In the genomic region with DNA sequence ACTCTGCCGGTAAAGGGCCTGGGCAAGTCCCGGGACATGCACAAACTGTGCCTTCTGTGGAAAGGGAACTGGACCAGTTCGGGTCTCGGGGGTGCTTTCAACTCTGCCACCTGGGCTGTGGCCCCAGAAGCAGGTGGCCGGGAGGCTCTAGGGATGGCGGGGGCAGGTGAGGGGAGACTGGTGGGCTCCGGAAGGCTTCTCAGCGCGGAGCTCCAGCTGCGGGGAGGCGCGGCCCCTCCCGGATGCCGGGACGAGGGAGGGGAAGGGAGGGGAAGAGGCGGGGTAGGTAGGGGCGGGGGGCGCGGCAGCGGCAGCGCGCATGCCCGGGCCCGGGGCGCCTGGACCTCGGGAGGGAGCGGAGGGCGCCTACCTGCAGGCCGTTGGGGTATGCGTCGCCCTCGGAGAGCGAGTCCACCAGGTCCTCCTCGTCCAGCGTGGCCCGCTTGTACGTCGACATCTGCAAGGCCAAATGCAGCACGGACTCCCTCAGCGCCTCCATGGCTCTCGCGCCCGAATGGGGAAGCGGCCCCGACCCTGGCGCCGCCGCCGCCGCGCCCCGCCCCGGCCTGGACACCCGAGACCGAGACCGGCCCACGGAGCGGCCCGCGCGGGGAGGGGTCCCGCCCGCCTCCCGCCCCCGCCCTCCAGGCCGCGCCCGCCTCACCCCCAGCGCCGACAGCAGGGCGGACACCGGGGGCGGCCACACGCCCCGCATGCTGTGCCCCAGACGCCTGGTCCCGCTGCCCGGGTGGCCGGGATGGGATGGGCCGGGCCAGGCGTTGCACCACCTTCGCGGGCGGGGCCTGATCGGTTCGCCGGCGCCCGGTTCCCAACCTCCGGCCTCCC, we compare ENCODE assay signal across 8 cellular contexts. TPM values are rescaled to one million over a fixed set of nuclear protein-coding genes. Genes with fewer than 3 reads are reported as not detected.
DNase-seq lines count a peak whose midpoint lies in the region; ATAC-seq and TF ChIP-seq lines count a peak whose summit lies in the region.

A gene (minus strand): TSS at position 764 of the 846 bp plus-strand sequence. CDS start 49 bp downstream, at position 715.

- H3K36me3 ChIP-seq in BLaER1: no peaks in the 10 kb centered on the region
- no peaks in the 10 kb centered on the region for H3K36me3 ChIP-seq in lung (ENCODE audit: control insufficient read depth in 2 of 2, insufficient read depth in 2 of 2, low read length in 2 of 2)

- no peaks in the 10 kb centered on the region for H3K27me3 Mint-ChIP-seq in IgD-negative memory B cell

- H3K9ac ChIP-seq in BLaER1: peak within 1 kb of the TSS; percentile 80

- peaks cover 4% of the 10 kb centered on the region for H3K36me3 Mint-ChIP-seq in IgD-negative memory B cell

- intact Hi-C loops in dorsolateral prefrontal cortex (cut with DNase I): no loop called here

- H4K20me1 ChIP-seq in BLaER1: peaks cover 28% of the 10 kb centered on the region

- no peaks in the 10 kb centered on the region for H3K27me3 ChIP-seq in BLaER1
- H3K27me3 ChIP-seq in dorsolateral prefrontal cortex: no peaks in the 10 kb centered on the region
- H3K27me3 ChIP-seq in lung (ENCODE audit: control insufficient read depth, insufficient read depth): no peaks in the 10 kb centered on the region

- H3K4me1 Mint-ChIP-seq in IgD-negative memory B cell: peaks cover 37 to 55% (median 45%) of the 10 kb centered on the region in 3 donors

- H3K4me2 ChIP-seq in BLaER1: peak within 1 kb of the TSS; percentile 99

- H3K9me3 Mint-ChIP-seq in IgD-negative memory B cell: no peaks in the 10 kb centered on the region

- peak within 1 kb of the TSS; percentile 95 to 99 (median 98) for H3K27ac Mint-ChIP-seq in IgD-negative memory B cell

- no peaks in the 10 kb centered on the region for H3K9me3 ChIP-seq in BLaER1
- H3K9me3 ChIP-seq in lung (ENCODE audit: control insufficient read depth in 2 of 2, insufficient read depth in 1 of 2, low read length in 1 of 2): no peaks in the 10 kb centered on the region

- H3K27ac ChIP-seq in BLaER1 (peak within 1 kb of the TSS; percentile 78), dorsolateral prefrontal cortex (peak within 1 kb of the TSS in 47 of 59 donors; percentile 11 to 82 (median 60)), lung (ENCODE audit: low read depth in 1 of 2, low read length in 1 of 2) (peak within 1 kb of the TSS; percentile 69 to 89)

- DNase-seq in activated CD4-positive, alpha-beta T cell treated with anti-CD3 and anti-CD28 coated beads for 1 hour: peak; percentile 26
- no peak for DNase-seq in dorsolateral prefrontal cortex
- peak; percentile 54 for DNase-seq in lung (ENCODE audit: low spot score)
- peak; percentile 28 to 64 (median 52) for DNase-seq in stimulated activated naive CD4-positive, alpha-beta T cell (lab: John Stamatoyannopoulos, UW)
- DNase-seq in T1000 (lab: John Stamatoyannopoulos, UW): no peak
- DNase-seq in middle frontal gyrus (ENCODE audit: extremely low spot score, low spot score): no peak

- WGBS in lung, 2 donors: 1% methylated on average over 48 to 90 of the region's 90 CpGs

- H3K4me1 ChIP-seq in BLaER1 (peaks cover 72% of the 10 kb centered on the region), lung (ENCODE audit: control insufficient read depth in 2 of 2, insufficient read depth in 2 of 2, low read length in 2 of 2) (peaks cover 0 to 24% of the 10 kb centered on the region in 2 donors)

- peak within 1 kb of the TSS; percentile 72 for H3K4me3 ChIP-seq in BLaER1
- H3K4me3 ChIP-seq in dorsolateral prefrontal cortex: peak within 1 kb of the TSS; percentile 25 to 76 (median 62)
- peak within 1 kb of the TSS; percentile 79 for H3K4me3 ChIP-seq in lung

- ATAC-seq in lung (ENCODE audit: insufficient read depth, low FRiP score): peak; percentile 56

- TF ChIP-seq CTCF in dorsolateral prefrontal cortex (IDR thresholded peaks at IDR 0.05 in 54 of 56, conservative IDR thresholded peaks at IDR 0.05 in 2 of 56; ENCODE audit: low read depth in 1 of 56, partially characterized antibody in 56 of 56): no peak
- TF ChIP-seq CTCF in lung (IDR thresholded peaks at IDR 0.05; ENCODE audit: control extremely low read depth, extremely low read depth): no peak

- H3K4me3 Mint-ChIP-seq in IgD-negative memory B cell: peak within 1 kb of the TSS; percentile 96 to 99 (median 98)

RNA-seq across cellular contexts. Expression of the gene that starts here (rescaled TPM):
- polyA plus RNA-seq in IgD-negative memory B cell (58.6 TPM), lung (100 to 1,000 TPM in 1 of 2 donors, 10 to 100 TPM in 1; 55.7 to 104 TPM)
- total RNA-seq in dorsolateral prefrontal cortex (100 to 1,000 TPM in 2 of 120 experiments, 10 to 100 TPM in 118; 38.8 to 122 (median 62.6) TPM), lung (100 to 1,000 TPM; 105 to 129 TPM)

Comparison
In these comparisons a context has a peak if more than half of its experiments do, and no peak if none do; other contexts are left out.
1. DNase-seq: peak in activated CD4-positive, alpha-beta T cell treated with anti-CD3 and anti-CD28 coated beads for 1 hour (single experiment), lung (single experiment) and stimulated activated naive CD4-positive, alpha-beta T cell (6 of 6); none in dorsolateral prefrontal cortex (0 of 10), T1000 (single experiment) and middle frontal gyrus (single experiment).
2. Peak in every context shown above with its lines, with median percentiles within 50 percentile points of each other: H3K27ac ChIP-seq and H3K4me3 ChIP-seq.